ENCODE assay signal across 3 cellular contexts in the genomic region with DNA sequence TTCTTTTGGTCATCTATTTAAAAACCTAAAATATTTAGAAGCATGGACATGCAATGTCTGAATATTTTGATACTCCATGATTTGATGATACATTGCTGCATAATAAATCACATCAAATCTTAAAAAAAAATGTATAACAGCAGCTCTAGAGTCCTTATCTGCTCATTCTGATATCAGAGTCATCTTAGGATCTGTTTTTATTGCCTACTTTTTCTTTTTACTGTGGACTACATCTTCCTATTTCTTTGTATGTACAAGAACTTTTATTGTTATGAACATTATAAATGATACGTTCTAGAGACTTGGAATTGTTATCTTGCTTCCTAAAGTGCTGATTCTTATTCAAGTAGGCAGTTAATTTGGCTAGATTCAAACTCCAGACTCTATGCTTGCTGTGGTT.
"Had no signal": no experiment of that assay in that cellular context is flagged by ENCODE, and none has a peak within 500 bp of the region (broad histone marks: within the 10 kb centered on the region; RNA-seq: fewer than 3 reads in every experiment).

No MANE protein-coding gene starts in this region.

- H3K4me3 ChIP-seq: GM12878 had no signal

- ATAC-seq: GM12878 had no signal

- DNase-seq: GDM1, GF-D8 had no signal
